In genomic region chr10:44362866-44363711, GRCh38 we compare ENCODE assay signal across 1 cellular context.
TF ChIP-seq lines count a peak whose summit lies in the region.

No MANE protein-coding gene starts in this region.

TF ChIP-seq in H1, 55 proteins besides CTCF, POLR2A, EP300 and RAD21:
- TF ChIP-seq BRCA1 (IDR thresholded peaks at IDR 0.05; ENCODE audit: low read depth, low read length): no peak
- peak; percentile 91 for TF ChIP-seq MAX (IDR thresholded peaks at IDR 0.05)
- TF ChIP-seq NANOG (IDR thresholded peaks at IDR 0.05; ENCODE audit: insufficient read depth, low read depth, low read length, poor library complexity, severe bottlenecking): peak; percentile 72
- TF ChIP-seq NRF1 (IDR thresholded peaks at IDR 0.05; ENCODE audit: low read depth, low read length): no peak
- TF ChIP-seq TCF12 (IDR thresholded peaks at IDR 0.05; ENCODE audit: low read depth, low read length): peak; percentile 66; the same call in 1 of the 2 replicates
- TF ChIP-seq E2F6 (IDR thresholded peaks at IDR 0.05): peak; percentile 83
- no peak for TF ChIP-seq RNF2 (IDR thresholded peaks at IDR 0.05; ENCODE audit: borderline replicate concordance, low read depth, low read length, missing control alignments, poor library complexity, severe bottlenecking)
TF ChIP-seq in H1: peak in this region for 4.
